Comparison of ENCODE assay signal across 26 cellular contexts in genomic region chr11:10587995-10588394, GRCh38. TPM values are rescaled to one million over a fixed set of nuclear protein-coding genes. Genes with fewer than 3 reads are reported as not detected.
"Had no signal": no experiment of that assay in that cellular context is flagged by ENCODE, and none has a peak within 500 bp of the region (broad histone marks: within the 10 kb centered on the region; RNA-seq: fewer than 3 reads in every experiment).

No MANE protein-coding gene starts in this region.

- H3K4me3 Mint-ChIP-seq: activated CD4-positive, alpha-beta T cell treated with anti-CD3 and anti-CD28 coated beads, Interleukin-2, amount 10 ng/mL, durations not matched to agents 24 days and 14 days; activated naive CD4-positive, alpha-beta T cell treated with anti-CD3 and anti-CD28 coated beads, Interleukin-2, amount 50 U/mL, for 24 hours; immature natural killer cell; nephron; T-cell had no signal

- H3K4me1 ChIP-seq: parathyroid adenoma had no signal

- H3K9me3 Mint-ChIP-seq: activated CD4-positive, alpha-beta T cell treated with anti-CD3 and anti-CD28 coated beads, Interleukin-2, amount 10 ng/mL, durations not matched to agents 24 days and 14 days; activated naive CD4-positive, alpha-beta T cell treated with anti-CD3 and anti-CD28 coated beads, Interleukin-2, amount 50 U/mL, for 24 hours; immature natural killer cell; nephron; T-cell; T-helper 2 cell treated with Interferon-gamma antibody and Interleukin-4, amounts not matched to agents 5 μg/mL and 100 μg/mL, for 36 hours had no signal

- H3K4me1 Mint-ChIP-seq: activated naive CD4-positive, alpha-beta T cell treated with anti-CD3 and anti-CD28 coated beads, Interleukin-2, amount 50 U/mL, for 24 hours; T-cell had no signal

- H3K9me3 ChIP-seq: left lung, neutrophil, spleen, testis had no signal

- H3K79me2 ChIP-seq: hepatocyte, parathyroid adenoma had no signal

- H3K27me3 ChIP-seq: brain microvascular endothelial cell, hepatocyte, left lung, neutrophil, spleen, testis had no signal

- H3K27ac Mint-ChIP-seq: activated CD4-positive, alpha-beta T cell treated with anti-CD3 and anti-CD28 coated beads, Interleukin-2, amount 10 ng/mL, durations not matched to agents 24 days and 14 days; activated naive CD4-positive, alpha-beta T cell treated with anti-CD3 and anti-CD28 coated beads, Interleukin-2, amount 50 U/mL, for 24 hours; T-cell; T-helper 2 cell treated with Interferon-gamma antibody and Interleukin-4, amounts not matched to agents 5 μg/mL and 100 μg/mL, for 36 hours had no signal

- H3K4me2 ChIP-seq: hepatocyte had no signal

- H3K27ac ChIP-seq: brain microvascular endothelial cell, hepatocyte, parathyroid adenoma, VCaP had no signal

- ATAC-seq: activated CD4-positive, CD25-positive, alpha-beta regulatory T cell treated with anti-CD3 and anti-CD28 coated beads, Interleukin-2, amount 50 U/mL, for 24 hours; SK-N-SH treated with all-trans-retinoic acid at 6 μM for 48 hours; T-cell had no signal

- DNase-seq: activated CD4-positive, alpha-beta T cell treated with anti-CD3 and anti-CD28 coated beads, Interleukin-2, amount 10 ng/mL, durations not matched to agents 24 days and 14 days; activated gamma-delta T cell treated with Interleukin-2 at 50 U/mL for 16 hours; activated T-cell treated with anti-CD3 and anti-CD28 coated beads, Interleukin-2, amount 50 U/mL, for 1 hour; anterior cingulate cortex; brain microvascular endothelial cell; central memory CD4-positive, alpha-beta T cell; foreskin melanocyte; glutamatergic neuron; immature natural killer cell; left lung; midbrain; spleen; stimulated activated CD4-positive, alpha-beta T cell treated with anti-CD3 and anti-CD28 coated beads, Interleukin-4, amount 100 ng/mL, for 1 hour; stimulated activated naive CD4-positive, alpha-beta T cell; T-cell; testis had no signal

- H3K4me3 ChIP-seq: hepatocyte, left lung, spleen, testis had no signal

- H3K36me3 Mint-ChIP-seq: activated naive CD4-positive, alpha-beta T cell treated with anti-CD3 and anti-CD28 coated beads, Interleukin-2, amount 50 U/mL, for 24 hours; immature natural killer cell; T-cell had no signal

- H3K36me3 ChIP-seq: brain microvascular endothelial cell, left lung had no signal

- H2AFZ ChIP-seq: hepatocyte, parathyroid adenoma had no signal

RNA-seq across cellular contexts. Expression of gene LYVE1, which starts 19.5 kb away (rescaled TPM):
- total RNA-seq: activated CD4-positive, alpha-beta T cell treated with anti-CD3 and anti-CD28 coated beads, Interleukin-2, amount 10 ng/mL, durations not matched to agents 24 days and 14 days; kidney epithelial cell had no signal
- polyA plus RNA-seq: immature natural killer cell had no signal
